In the genomic region with DNA sequence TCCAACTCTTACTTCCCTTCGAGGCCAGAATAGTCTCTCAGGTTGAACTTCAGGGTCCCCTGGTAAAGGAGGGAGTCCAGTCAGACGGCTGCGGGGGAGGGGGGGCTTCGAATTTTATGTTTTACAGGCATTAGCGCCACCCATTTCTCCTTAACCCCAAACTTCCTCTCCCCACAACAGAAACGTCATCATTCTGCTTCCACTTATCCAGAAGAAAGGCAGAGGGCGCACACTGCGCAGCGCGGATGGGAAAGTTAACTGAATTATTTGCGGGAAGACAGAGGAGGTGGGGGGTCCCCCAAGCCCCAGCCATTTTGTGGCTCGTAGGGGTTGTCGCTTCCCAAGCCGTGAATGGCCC, we compare ENCODE assay signal across 8 cellular contexts. TPM values are rescaled to one million over a fixed set of nuclear protein-coding genes. Genes with fewer than 3 reads are reported as not detected.
DNase-seq lines count a peak whose midpoint lies in the region; ATAC-seq and TF ChIP-seq lines count a peak whose summit lies in the region.

No MANE protein-coding gene starts in this region.

- no peaks in the 10 kb centered on the region for H3F3A ChIP-seq in MM.1S (ENCODE audit: insufficient read depth, low read length)

- no peaks in the 10 kb centered on the region for H3K36me3 ChIP-seq in MM.1S (replicated peaks; ENCODE audit: insufficient read depth, low read length)
- H3K36me3 ChIP-seq in RWPE2 (ENCODE audit: low read depth) = peaks cover 39% of the 10 kb centered on the region
- no peaks in the 10 kb centered on the region for H3K36me3 ChIP-seq in colonic mucosa

- peak overlapping the region; percentile 98 for H3K4me2 ChIP-seq in MM.1S (ENCODE audit: low read depth, low read length)

- H3K27me3 ChIP-seq in MM.1S (replicated peaks; ENCODE audit: insufficient read depth, low read length) (no peaks in the 10 kb centered on the region), RWPE2 (ENCODE audit: insufficient read depth, poor library complexity, severe bottlenecking) (no peaks in the 10 kb centered on the region), colonic mucosa (no peaks in the 10 kb centered on the region)

- H2AFZ ChIP-seq in MM.1S (ENCODE audit: low read length) = peak overlapping the region; percentile 82

- H3K9me2 ChIP-seq in MM.1S (replicated peaks; ENCODE audit: insufficient read depth, low read length) = no peaks in the 10 kb centered on the region

- H3K9ac ChIP-seq in MM.1S (ENCODE audit: low read length) (peak overlapping the region; percentile 80), colonic mucosa (ENCODE audit: low read depth in 2 of 2, low read length in 2 of 2) (peak overlapping the region; percentile 75 to 87)

- peaks cover 46% of the 10 kb centered on the region for H3K4me1 Mint-ChIP-seq in stimulated activated effector memory CD8-positive, alpha-beta T cell treated with anti-CD3 and anti-CD28 coated beads, Interleukin-12 subunit alpha, Interleukin-12 subunit beta, amount 100 ng/mL, for 72 hours

- H3K79me2 ChIP-seq in MM.1S (ENCODE audit: low read length) = 0 out of 2 replicates have a peak, but pooled peaks cover 3% of the 10 kb centered on the region

- peak overlapping the region; percentile 97 for H3K27ac Mint-ChIP-seq in stimulated activated effector memory CD8-positive, alpha-beta T cell treated with anti-CD3 and anti-CD28 coated beads, Interleukin-12 subunit alpha, Interleukin-12 subunit beta, amount 100 ng/mL, for 72 hours

- H3K4me1 ChIP-seq in MM.1S (ENCODE audit: low read length) (peaks cover 14% of the 10 kb centered on the region), RWPE2 (ENCODE audit: insufficient read depth, poor library complexity, severe bottlenecking) (peaks cover 28% of the 10 kb centered on the region), colonic mucosa (no peaks in the 10 kb centered on the region)

- intact Hi-C loops in colonic mucosa (cut with DNase I) = no loop called here

- no peak for TF ChIP-seq CTCF in MM.1S (IDR thresholded peaks at IDR 0.05; ENCODE audit: low read length)
- peak; percentile 35 for TF ChIP-seq CTCF in RWPE2 (IDR thresholded peaks at IDR 0.05; ENCODE audit: poor library complexity, severe bottlenecking)
- no peak for TF ChIP-seq CTCF in colonic mucosa (IDR thresholded peaks at IDR 0.05)

- peak; percentile 26 for ATAC-seq in GM21529 (IDR thresholded peaks at IDR 0.05; ENCODE audit: unreplicated experiment)
- ATAC-seq in RWPE2 (ENCODE audit: low read depth) = peak; percentile 41
- ATAC-seq in stimulated activated effector memory CD8-positive, alpha-beta T cell treated with anti-CD3 and anti-CD28 coated beads, Interleukin-12 subunit alpha, Interleukin-12 subunit beta, amount 100 ng/mL, for 72 hours = peak; percentile 14
- ATAC-seq in GM21381 (IDR thresholded peaks at IDR 0.05; ENCODE audit: unreplicated experiment) = no peak

- peak overlapping the region; percentile 71 for H3K27ac ChIP-seq in MM.1S (ENCODE audit: low read length)
- H3K27ac ChIP-seq in RWPE2 (ENCODE audit: poor library complexity, severe bottlenecking) = peak overlapping the region; percentile 70
- H3K27ac ChIP-seq in colonic mucosa = peak overlapping the region; percentile 97

- H3K9me3 ChIP-seq in MM.1S (replicated peaks; ENCODE audit: insufficient read depth, low read length) (no peaks in the 10 kb centered on the region), RWPE2 (ENCODE audit: severe bottlenecking) (peaks cover 3% of the 10 kb centered on the region), colonic mucosa (no peaks in the 10 kb centered on the region)

- DNase-seq in DMS114 treated with DMSO at 0.1 percent for 48 hours (lab: John Stamatoyannopoulos, UW; ENCODE audit: unreplicated experiment) = peak; percentile 50
- peak; percentile 67 for DNase-seq in MM.1S
- peak; percentile 62 for DNase-seq in RWPE2 (ENCODE audit: low spot score)
- DNase-seq in colonic mucosa = peak; percentile 66
- DNase-seq in left kidney (ENCODE audit: low read depth, low spot score) = peak; percentile 97
- DNase-seq in stimulated activated effector memory CD8-positive, alpha-beta T cell treated with anti-CD3 and anti-CD28 coated beads, Interleukin-12 subunit alpha, Interleukin-12 subunit beta, amount 100 ng/mL, for 72 hours (ENCODE audit: low spot score in 2 of 2) = peak in 1 of 2 donors; percentile 24

- peak overlapping the region; percentile 80 for H3K4me3 ChIP-seq in MM.1S (ENCODE audit: low read length)
- H3K4me3 ChIP-seq in RWPE2 (ENCODE audit: severe bottlenecking) = peak overlapping the region; percentile 81
- H3K4me3 ChIP-seq in colonic mucosa = peak overlapping the region; percentile 60

- no peaks in the 10 kb centered on the region for H4K20me1 ChIP-seq in MM.1S (ENCODE audit: insufficient read depth, low read length)

- H3K36me3 Mint-ChIP-seq in stimulated activated effector memory CD8-positive, alpha-beta T cell treated with anti-CD3 and anti-CD28 coated beads, Interleukin-12 subunit alpha, Interleukin-12 subunit beta, amount 100 ng/mL, for 72 hours = peaks cover 40% of the 10 kb centered on the region

- H3K4me3 Mint-ChIP-seq in stimulated activated effector memory CD8-positive, alpha-beta T cell treated with anti-CD3 and anti-CD28 coated beads, Interleukin-12 subunit alpha, Interleukin-12 subunit beta, amount 100 ng/mL, for 72 hours = peak overlapping the region; percentile 98

- H3K9me3 Mint-ChIP-seq in stimulated activated effector memory CD8-positive, alpha-beta T cell treated with anti-CD3 and anti-CD28 coated beads, Interleukin-12 subunit alpha, Interleukin-12 subunit beta, amount 100 ng/mL, for 72 hours = no peaks in the 10 kb centered on the region

RNA-seq across cellular contexts. Expression of gene PRMT2, which starts 0.5 kb away (rescaled TPM):
- total RNA-seq in colonic mucosa = 10 to 100 TPM; 60.9 to 67.8 TPM

RNA-seq across cellular contexts. Expression of gene S100B, which starts 30.1 kb away (rescaled TPM):
- total RNA-seq in colonic mucosa = 1 to 10 TPM; 3.3 to 8.2 TPM
